15 cellular contexts compared by ENCODE assay signal in genomic region chr12:67919406-67919805, GRCh38.
DNase-seq lines count a peak whose midpoint lies in the region; ATAC-seq and TF ChIP-seq lines count a peak whose summit lies in the region.
"Had no signal": no experiment of that assay in that cellular context is flagged by ENCODE, and none has a peak within 500 bp of the region (broad histone marks: within the 10 kb centered on the region; RNA-seq: fewer than 3 reads in every experiment).

No MANE protein-coding gene starts in this region.

- H3K36me3 Mint-ChIP-seq in MCF 10A (ENCODE audit: insufficient read depth, unreplicated experiment) = no peaks in the 10 kb centered on the region
- H3K36me3 Mint-ChIP-seq in activated CD4-positive, alpha-beta memory T cell treated with anti-CD3 and anti-CD28 coated beads, Interleukin-2, amount 10 ng/mL, durations not matched to agents 7 days and 5 days (ENCODE audit: low read depth) = no peaks in the 10 kb centered on the region

- no peak overlapping the region for H3K4me2 ChIP-seq in neuronal stem cell (ENCODE audit: insufficient read depth, low read length, poor library complexity, severe bottlenecking)

- no peak overlapping the region for H4K8ac ChIP-seq in neuronal stem cell (ENCODE audit: low read depth, low read length)

- H3K9ac ChIP-seq in neuronal stem cell (ENCODE audit: low read depth, low read length, poor library complexity) = no peak overlapping the region

- ATAC-seq in GM18498 (IDR thresholded peaks at IDR 0.05; ENCODE audit: unreplicated experiment) = no peak
- ATAC-seq: heart right ventricle had no signal

- H3K18ac ChIP-seq in neuronal stem cell (ENCODE audit: low read length) = no peak overlapping the region

- H3K79me1 ChIP-seq in neuronal stem cell (ENCODE audit: low read depth, low read length) = no peaks in the 10 kb centered on the region

- no peak overlapping the region for H2AK5ac ChIP-seq in neuronal stem cell (ENCODE audit: low read depth, low read length)

- no peaks in the 10 kb centered on the region for H3K9me3 Mint-ChIP-seq in MCF 10A (ENCODE audit: unreplicated experiment)
- no peaks in the 10 kb centered on the region for H3K9me3 Mint-ChIP-seq in activated CD4-positive, alpha-beta memory T cell treated with anti-CD3 and anti-CD28 coated beads, Interleukin-2, amount 10 ng/mL, durations not matched to agents 7 days and 5 days

- H3K4me1 Mint-ChIP-seq in MCF 10A (ENCODE audit: insufficient read depth, unreplicated experiment) = peaks cover 30% of the 10 kb centered on the region
- H3K4me1 Mint-ChIP-seq in activated CD4-positive, alpha-beta memory T cell treated with anti-CD3 and anti-CD28 coated beads, Interleukin-2, amount 10 ng/mL, durations not matched to agents 7 days and 5 days = no peaks in the 10 kb centered on the region

- H3K14ac ChIP-seq in neuronal stem cell (ENCODE audit: low read length) = no peak overlapping the region

- H2BK15ac ChIP-seq in neuronal stem cell (ENCODE audit: low read length) = no peak overlapping the region

- CTCF ChIA-PET in MCF 10A (lab: Yijun Ruan, JAX) = no interaction called here
- CTCF ChIA-PET in activated CD4-positive, alpha-beta memory T cell treated with anti-CD3 and anti-CD28 coated beads, Interleukin-2, amount 10 ng/mL, durations not matched to agents 7 days and 5 days (lab: Charles Lee) = no interaction called here

- TF ChIP-seq CTCF in MCF 10A (IDR thresholded peaks at IDR 0.05; ENCODE audit: unreplicated experiment) = no peak
- no peak for TF ChIP-seq CTCF in breast epithelium (IDR thresholded peaks at IDR 0.05)
- no peak for TF ChIP-seq CTCF in foreskin fibroblast (IDR thresholded peaks at IDR 0.05; ENCODE audit: low read depth, low read length)

- no peak overlapping the region for H2BK12ac ChIP-seq in neuronal stem cell (ENCODE audit: low read length)

- no CpG with 5 or more reads among the region's 2 CpGs for WGBS in neuronal stem cell (ENCODE audit: extremely low coverage in 2 of 2, insufficient read length in 2 of 2, insufficient replicate concordance in 1 of 2), 2 donors

- peak overlapping the region; percentile 24 for H3K27ac Mint-ChIP-seq in MCF 10A (ENCODE audit: low read depth, unreplicated experiment)
- no peak overlapping the region for H3K27ac Mint-ChIP-seq in activated CD4-positive, alpha-beta memory T cell treated with anti-CD3 and anti-CD28 coated beads, Interleukin-2, amount 10 ng/mL, durations not matched to agents 7 days and 5 days

- H2BK5ac ChIP-seq in neuronal stem cell (ENCODE audit: low read length) = no peak overlapping the region

- intact Hi-C loops in MCF 10A (cut with micrococcal nuclease) (loop anchor here (10.0 kb wide), 1 partner anchor 105 kb away; no protein-coding TSS in a partner anchor), breast epithelium (cut with DNase I; ENCODE audit: low total_unique reads) (no loop called here)

- H3K36me3 ChIP-seq in breast epithelium (no peaks in the 10 kb centered on the region), neuronal stem cell (replicated peaks in 1 of 2; ENCODE audit: control insufficient read depth in 2 of 2, insufficient read depth in 2 of 2, low read length in 2 of 2) (no peaks in the 10 kb centered on the region)
- H3K36me3 ChIP-seq: adrenal gland, heart right ventricle had no signal

- no peak for TF ChIP-seq POLR2A in breast epithelium (IDR thresholded peaks at IDR 0.05)

- H3K27me3 Mint-ChIP-seq in MCF 10A (ENCODE audit: insufficient read depth, unreplicated experiment) = peaks cover 9% of the 10 kb centered on the region
- H3K27me3 Mint-ChIP-seq in activated CD4-positive, alpha-beta memory T cell treated with anti-CD3 and anti-CD28 coated beads, Interleukin-2, amount 10 ng/mL, durations not matched to agents 7 days and 5 days = peaks cover 2% of the 10 kb centered on the region

- no peak overlapping the region for H3K4me3 Mint-ChIP-seq in MCF 10A (ENCODE audit: unreplicated experiment)
- H3K4me3 Mint-ChIP-seq in activated CD4-positive, alpha-beta memory T cell treated with anti-CD3 and anti-CD28 coated beads, Interleukin-2, amount 10 ng/mL, durations not matched to agents 7 days and 5 days = no peak overlapping the region

- H3K27ac ChIP-seq in breast epithelium (no peak overlapping the region), neuronal stem cell (replicated peaks; ENCODE audit: low read length) (no peak overlapping the region)
- H3K27ac ChIP-seq: adrenal gland, heart right ventricle, VCaP had no signal

- H3K9me3 ChIP-seq in breast epithelium (no peaks in the 10 kb centered on the region), neuronal stem cell (replicated peaks in 1 of 2; ENCODE audit: control insufficient read depth in 2 of 2, insufficient read depth in 1 of 2, low read depth in 1 of 2, low read length in 2 of 2) (no peaks in the 10 kb centered on the region)
- H3K9me3 ChIP-seq: adrenal gland, heart right ventricle had no signal

- DNase-seq in MCF 10A (ENCODE audit: unreplicated experiment) (peak; percentile 56), breast epithelium (ENCODE audit: low spot score in 2 of 2) (no peak), T1000 (lab: John Stamatoyannopoulos, UW) (peak; percentile 16), foreskin fibroblast (peak; percentile 30 to 66), neuronal stem cell (ENCODE audit: low spot score) (no peak), ureter (ENCODE audit: low spot score) (no peak)
- no peak for DNase-seq in activated CD4-positive, alpha-beta memory T cell treated with anti-CD3 and anti-CD28 coated beads, Interleukin-2, amount 10 ng/mL, durations not matched to agents 7 days and 5 days
- DNase-seq: adrenal gland, heart right ventricle, NCI-H1694 treated with DMSO at 0.1 percent for 48 hours, NCI-H524 treated with DMSO at 0.1 percent for 48 hours, OCI-M1, SW 1271 had no signal

- H3K27me3 ChIP-seq in breast epithelium = no peaks in the 10 kb centered on the region
- no peaks in the 10 kb centered on the region for H3K27me3 ChIP-seq in neuronal stem cell (ENCODE audit: control insufficient read depth in 3 of 3, insufficient read depth in 3 of 3, low read depth in 1 of 3, low read length in 3 of 3)
- H3K27me3 ChIP-seq: adrenal gland, heart right ventricle had no signal

- BruUV-seq in MCF 10A (replicated peaks; lab: Mats Ljungman, UMichigan) = no TSS peak

- no peak overlapping the region for H2AFZ ChIP-seq in neuronal stem cell (ENCODE audit: low read length)

- H3K23ac ChIP-seq in neuronal stem cell (ENCODE audit: low read depth, low read length, poor library complexity) = no peak overlapping the region

- POLR2A ChIA-PET in MCF 10A (lab: Yijun Ruan, JAX) = interaction anchor here (1.2 to 3.1 kb wide), 4 partner anchors 9 to 563 kb away, joined by 3 to 12 read pairs (median 5); no protein-coding TSS in a partner anchor
- POLR2A ChIA-PET in activated CD4-positive, alpha-beta memory T cell treated with anti-CD3 and anti-CD28 coated beads, Interleukin-2, amount 10 ng/mL, durations not matched to agents 7 days and 5 days (lab: Charles Lee) = no interaction called here

- H3K4me3 ChIP-seq in breast epithelium (no peak overlapping the region), foreskin fibroblast (ENCODE audit: low read depth in 1 of 2, low read length in 2 of 2) (no peak overlapping the region), neuronal stem cell (ENCODE audit: low read length in 2 of 2) (no peak overlapping the region)
- H3K4me3 ChIP-seq: adrenal gland, heart right ventricle had no signal

- H4K91ac ChIP-seq in neuronal stem cell (ENCODE audit: low read depth, low read length, poor library complexity) = no peak overlapping the region

- no peaks in the 10 kb centered on the region for H3K4me1 ChIP-seq in breast epithelium
- H3K4me1 ChIP-seq in neuronal stem cell (ENCODE audit: control insufficient read depth in 2 of 2, insufficient read depth in 1 of 2, low read depth in 1 of 2, low read length in 2 of 2) = peaks cover 0 to 20% of the 10 kb centered on the region in 2 donors
- H3K4me1 ChIP-seq: adrenal gland, heart right ventricle had no signal

- H2BK120ac ChIP-seq in neuronal stem cell (ENCODE audit: low read depth, low read length) = no peak overlapping the region

- H3K4ac ChIP-seq in neuronal stem cell (ENCODE audit: low read length) = no peak overlapping the region

Comparison
In these comparisons a context has a peak if more than half of its experiments do, and no peak if none do; other contexts are left out.
1. DNase-seq: peak in MCF 10A (single experiment), T1000 (single experiment) and foreskin fibroblast (2 of 2); none in breast epithelium (0 of 2), neuronal stem cell (single experiment), ureter (single experiment) and activated CD4-positive, alpha-beta memory T cell treated with anti-CD3 and anti-CD28 coated beads, Interleukin-2, amount 10 ng/mL, durations not matched to agents 7 days and 5 days (single experiment).